19 cellular contexts compared by ENCODE assay signal in genomic region chrX:132181364-132181763, GRCh38. TPM values are rescaled to one million over a fixed set of nuclear protein-coding genes. Genes with fewer than 3 reads are reported as not detected.
DNase-seq lines count a peak whose midpoint lies in the region; ATAC-seq and TF ChIP-seq lines count a peak whose summit lies in the region.
"Had no signal": no experiment of that assay in that cellular context is flagged by ENCODE, and none has a peak within 500 bp of the region (broad histone marks: within the 10 kb centered on the region; RNA-seq: fewer than 3 reads in every experiment).

No MANE protein-coding gene starts in this region.

- H3K4me1 ChIP-seq in RWPE2 (ENCODE audit: insufficient read depth, poor library complexity, severe bottlenecking): no peaks in the 10 kb centered on the region
- H3K4me1 ChIP-seq in transverse colon: no peaks in the 10 kb centered on the region
- no peaks in the 10 kb centered on the region for H3K4me1 ChIP-seq in OCI-LY7 (ENCODE audit: insufficient read depth, low read length, poor library complexity, severe bottlenecking)
- H3K4me1 ChIP-seq: Peyer's patch had no signal

- H3K36me3 ChIP-seq in RWPE2 (ENCODE audit: low read depth): no peaks in the 10 kb centered on the region
- no peaks in the 10 kb centered on the region for H3K36me3 ChIP-seq in transverse colon
- H3K36me3 ChIP-seq in OCI-LY7 (ENCODE audit: insufficient read depth, low read length): no peaks in the 10 kb centered on the region
- H3K36me3 ChIP-seq: Peyer's patch had no signal

- CTCF ChIA-PET in OCI-LY7 (lab: Charles Lee; ENCODE audit: unreplicated experiment): no interaction called here
- CTCF ChIA-PET in activated CD8-positive, alpha-beta T cell treated with anti-CD3 and anti-CD28 coated beads, Interleukin-2, amount 10 ng/mL, durations not matched to agents 7 days and 5 days (lab: Charles Lee): no interaction called here

- H3K4me3 Mint-ChIP-seq in activated CD8-positive, alpha-beta T cell treated with anti-CD3 and anti-CD28 coated beads, Interleukin-2, amount 10 ng/mL, durations not matched to agents 7 days and 5 days: no peak overlapping the region
- H3K4me3 Mint-ChIP-seq: activated T-helper 1 cell treated with anti-CD3 and anti-CD28 coated beads, Interleukin-12 subunit alpha, Interleukin-12 subunit beta, Interleukin-2, Interleukin-4 antibody, amounts not matched to agents 30 ng/mL and 10 ng/mL and 1 ng/mL, durations not matched to agents 14 hours and 24 hours and 36 hours; CD8-positive, alpha-beta T cell; stimulated activated effector memory CD8-positive, alpha-beta T cell treated with anti-CD3 and anti-CD28 coated beads, Interleukin-12 subunit alpha, Interleukin-12 subunit beta, amount 100 ng/mL, for 72 hours had no signal

- ATAC-seq in RWPE2 (ENCODE audit: low read depth) (peak; percentile 40; the same call in 1 of the 3 replicates), sciatic nerve (no peak)
- ATAC-seq in activated CD8-positive, alpha-beta T cell treated with anti-CD3 and anti-CD28 coated beads, Interleukin-2, amount 10 ng/mL, durations not matched to agents 7 days and 5 days: no peak
- ATAC-seq: CD8-positive, alpha-beta T cell; stimulated activated effector memory CD8-positive, alpha-beta T cell treated with anti-CD3 and anti-CD28 coated beads, Interleukin-12 subunit alpha, Interleukin-12 subunit beta, amount 100 ng/mL, for 72 hours had no signal

- POLR2A ChIA-PET in OCI-LY7 (lab: Charles Lee): no interaction called here
- POLR2A ChIA-PET in activated CD8-positive, alpha-beta T cell treated with anti-CD3 and anti-CD28 coated beads, Interleukin-2, amount 10 ng/mL, durations not matched to agents 7 days and 5 days (lab: Charles Lee): no interaction called here

- no peaks in the 10 kb centered on the region for H3K9me2 ChIP-seq in OCI-LY7 (ENCODE audit: insufficient read depth, low read length)

- no peaks in the 10 kb centered on the region for H3K36me3 Mint-ChIP-seq in activated CD8-positive, alpha-beta T cell treated with anti-CD3 and anti-CD28 coated beads, Interleukin-2, amount 10 ng/mL, durations not matched to agents 7 days and 5 days (ENCODE audit: low read depth)
- H3K36me3 Mint-ChIP-seq: CD8-positive, alpha-beta T cell; stimulated activated effector memory CD8-positive, alpha-beta T cell treated with anti-CD3 and anti-CD28 coated beads, Interleukin-12 subunit alpha, Interleukin-12 subunit beta, amount 100 ng/mL, for 72 hours had no signal

- BruUV-seq in OCI-LY7 (replicated peaks; lab: Mats Ljungman, UMichigan): no TSS peak

- H3K4me3 ChIP-seq in RWPE2 (ENCODE audit: severe bottlenecking): no peak overlapping the region
- no peak overlapping the region for H3K4me3 ChIP-seq in transverse colon
- no peak overlapping the region for H3K4me3 ChIP-seq in OCI-LY7 (ENCODE audit: low read depth, low read length, poor library complexity, severe bottlenecking)
- H3K4me3 ChIP-seq: Peyer's patch had no signal

- no peak overlapping the region for H3K27ac Mint-ChIP-seq in activated CD8-positive, alpha-beta T cell treated with anti-CD3 and anti-CD28 coated beads, Interleukin-2, amount 10 ng/mL, durations not matched to agents 7 days and 5 days
- H3K27ac Mint-ChIP-seq: activated T-helper 1 cell treated with anti-CD3 and anti-CD28 coated beads, Interleukin-12 subunit alpha, Interleukin-12 subunit beta, Interleukin-2, Interleukin-4 antibody, amounts not matched to agents 30 ng/mL and 10 ng/mL and 1 ng/mL, durations not matched to agents 14 hours and 24 hours and 36 hours; CD8-positive, alpha-beta T cell; stimulated activated effector memory CD8-positive, alpha-beta T cell treated with anti-CD3 and anti-CD28 coated beads, Interleukin-12 subunit alpha, Interleukin-12 subunit beta, amount 100 ng/mL, for 72 hours had no signal

- no peak overlapping the region for H3K4me2 ChIP-seq in OCI-LY7 (ENCODE audit: low read length)

- in situ Hi-C loops in transverse colon (cut with MboI; ENCODE audit: low pct_ligation_motif_present in 1 of 4, low pct_unique_long_range_greater_than_20kb in 1 of 4, low sequenced_read_pairs in 3 of 4): no loop called here

- no peak for TF ChIP-seq CTCF in RWPE2 (IDR thresholded peaks at IDR 0.05; ENCODE audit: poor library complexity, severe bottlenecking)
- no peak for TF ChIP-seq CTCF in transverse colon (IDR thresholded peaks at IDR 0.05)
- TF ChIP-seq CTCF in OCI-LY7 (conservative IDR thresholded peaks at IDR 0.05; ENCODE audit: low read length): no peak

- no peak for TF ChIP-seq EP300 in transverse colon (IDR thresholded peaks at IDR 0.05; ENCODE audit: low read depth)

- no peaks in the 10 kb centered on the region for H3K4me1 Mint-ChIP-seq in activated CD8-positive, alpha-beta T cell treated with anti-CD3 and anti-CD28 coated beads, Interleukin-2, amount 10 ng/mL, durations not matched to agents 7 days and 5 days (ENCODE audit: low read depth)
- H3K4me1 Mint-ChIP-seq: stimulated activated effector memory CD8-positive, alpha-beta T cell treated with anti-CD3 and anti-CD28 coated beads, Interleukin-12 subunit alpha, Interleukin-12 subunit beta, amount 100 ng/mL, for 72 hours had no signal

- 52% methylated on average over 7 of the region's 7 CpGs; no CpG with 5 or more reads in 1 of the 2 donors for WGBS in transverse colon (ENCODE audit: low coverage in 1 of 2), 2 donors

- H2AFZ ChIP-seq in OCI-LY7 (ENCODE audit: low read length): no peak overlapping the region

- H3K79me2 ChIP-seq in OCI-LY7 (ENCODE audit: insufficient read depth, low read depth, low read length): no peaks in the 10 kb centered on the region

- H3K27me3 ChIP-seq in RWPE2 (ENCODE audit: insufficient read depth, poor library complexity, severe bottlenecking) (no peaks in the 10 kb centered on the region), transverse colon (no peaks in the 10 kb centered on the region)
- H3K27me3 ChIP-seq: Peyer's patch had no signal

- H3K9me3 Mint-ChIP-seq in activated CD8-positive, alpha-beta T cell treated with anti-CD3 and anti-CD28 coated beads, Interleukin-2, amount 10 ng/mL, durations not matched to agents 7 days and 5 days (ENCODE audit: insufficient read depth): no peaks in the 10 kb centered on the region
- H3K9me3 Mint-ChIP-seq: activated T-helper 1 cell treated with anti-CD3 and anti-CD28 coated beads, Interleukin-12 subunit alpha, Interleukin-12 subunit beta, Interleukin-2, Interleukin-4 antibody, amounts not matched to agents 30 ng/mL and 10 ng/mL and 1 ng/mL, durations not matched to agents 14 hours and 24 hours and 36 hours; CD8-positive, alpha-beta T cell; stimulated activated effector memory CD8-positive, alpha-beta T cell treated with anti-CD3 and anti-CD28 coated beads, Interleukin-12 subunit alpha, Interleukin-12 subunit beta, amount 100 ng/mL, for 72 hours had no signal

- H3K27me3 Mint-ChIP-seq in activated CD8-positive, alpha-beta T cell treated with anti-CD3 and anti-CD28 coated beads, Interleukin-2, amount 10 ng/mL, durations not matched to agents 7 days and 5 days (ENCODE audit: low read depth): no peaks in the 10 kb centered on the region

- H4K20me1 ChIP-seq in OCI-LY7 (ENCODE audit: insufficient read depth, low read length): no peaks in the 10 kb centered on the region

- TF ChIP-seq POLR2A in transverse colon (IDR thresholded peaks at IDR 0.05): no peak

- intact Hi-C loops in transverse colon (cut with DNase I; ENCODE audit: low total_unique reads) (no loop called here), OCI-LY7 (cut with micrococcal nuclease; ENCODE audit: unreplicated experiment) (no loop called here), sciatic nerve (cut with DNase I) (no loop called here)

- H3K27ac ChIP-seq in RWPE2 (ENCODE audit: poor library complexity, severe bottlenecking): no peak overlapping the region
- no peak overlapping the region for H3K27ac ChIP-seq in transverse colon
- no peak overlapping the region for H3K27ac ChIP-seq in OCI-LY7 (ENCODE audit: low read depth, low read length, poor library complexity, severe bottlenecking)
- H3K27ac ChIP-seq: Peyer's patch had no signal

- H3K9me3 ChIP-seq in RWPE2 (ENCODE audit: severe bottlenecking): no peaks in the 10 kb centered on the region
- no peaks in the 10 kb centered on the region for H3K9me3 ChIP-seq in transverse colon
- no peaks in the 10 kb centered on the region for H3K9me3 ChIP-seq in OCI-LY7 (ENCODE audit: low read length)
- H3K9me3 ChIP-seq: Peyer's patch had no signal

- DNase-seq in NCI-H2196 (lab: John Stamatoyannopoulos, UW; ENCODE audit: unreplicated experiment) (peak; percentile 12), NCI-H2196 treated with DMSO at 0.1 percent for 48 hours (lab: John Stamatoyannopoulos, UW; ENCODE audit: unreplicated experiment) (no peak), RWPE2 (ENCODE audit: low spot score) (peak; percentile 23), kidney tubule cell (ENCODE audit: low spot score) (peak; percentile 10), transverse colon (peak; percentile 8), OCI-LY7 (ENCODE audit: low spot score) (no peak), sciatic nerve (ENCODE audit: low spot score) (no peak)
- DNase-seq in activated CD8-positive, alpha-beta T cell treated with anti-CD3 and anti-CD28 coated beads, Interleukin-2, amount 10 ng/mL, durations not matched to agents 7 days and 5 days: no peak
- DNase-seq: CD8-positive, alpha-beta T cell; effector CD8-positive, alpha-beta T cell; NCI-H1930; NCI-H526; occipital lobe; trophoblast cell had no signal

RNA-seq across cellular contexts. Expression of gene RAP2C, which starts 37.9 kb away (rescaled TPM):
- total RNA-seq in transverse colon (100 to 1,000 TPM in 1 of 4 donors, 10 to 100 TPM in 2, 1 to 10 TPM in 1; 7.0 to 143 (median 38.4) TPM), OCI-LY7 (2022) (22.1 and 22.6 TPM in 2 replicates), sciatic nerve (23.2 TPM)
- total RNA-seq in OCI-LY7 (2014; rRNA removed; shearing (Covaris generic)): 9.0 and 13.8 TPM in 2 replicates
- total RNA-seq in activated CD8-positive, alpha-beta T cell treated with anti-CD3 and anti-CD28 coated beads, Interleukin-2, amount 10 ng/mL, durations not matched to agents 7 days and 5 days: 10 to 100 TPM; 27.4 to 32.2 TPM

RNA-seq across cellular contexts. Expression of gene FRMD7, which starts 53.5 kb away (rescaled TPM):
- not detected for total RNA-seq in transverse colon
- total RNA-seq in OCI-LY7 (2014; rRNA removed; shearing (Covaris generic)): not detected in 2 replicates
- not detected in 2 replicates for total RNA-seq in OCI-LY7 (2022)
- total RNA-seq in sciatic nerve: not detected
- total RNA-seq in activated CD8-positive, alpha-beta T cell treated with anti-CD3 and anti-CD28 coated beads, Interleukin-2, amount 10 ng/mL, durations not matched to agents 7 days and 5 days: not detected
- total RNA-seq: activated T-helper 1 cell treated with anti-CD3 and anti-CD28 coated beads, Interleukin-12 subunit alpha, Interleukin-12 subunit beta, Interleukin-2, Interleukin-4 antibody, amounts not matched to agents 30 ng/mL and 10 ng/mL and 1 ng/mL, durations not matched to agents 14 hours and 24 hours and 36 hours; CD8-positive, alpha-beta T cell; G401; LHCN-M2; occipital lobe; Peyer's patch had no signal

Comparison
In these comparisons a context has a peak if more than half of its experiments do, and no peak if none do; other contexts are left out.
1. DNase-seq: peak in NCI-H2196 (single experiment), RWPE2 (single experiment), kidney tubule cell (single experiment) and transverse colon (single experiment); none in NCI-H2196 treated with DMSO at 0.1 percent for 48 hours (single experiment), OCI-LY7 (single experiment), sciatic nerve (single experiment) and activated CD8-positive, alpha-beta T cell treated with anti-CD3 and anti-CD28 coated beads, Interleukin-2, amount 10 ng/mL, durations not matched to agents 7 days and 5 days (single experiment).